In genomic region chr16:2530629-2531318, GRCh38 we compare ENCODE assay signal across 10 cellular contexts. TPM values are rescaled to one million over a fixed set of nuclear protein-coding genes. Genes with fewer than 3 reads are reported as not detected.
DNase-seq lines count a peak whose midpoint lies in the region; ATAC-seq, FAIRE-seq and TF ChIP-seq lines count a peak whose summit lies in the region.
"Had no signal": no experiment of that assay in that cellular context is flagged by ENCODE, and none has a peak within 500 bp of the region (broad histone marks: within the 10 kb centered on the region; RNA-seq: fewer than 3 reads in every experiment).

No MANE protein-coding gene starts in this region.

- H3K27ac ChIP-seq in HUES6 (ENCODE audit: low read depth, low read length) (no peak overlapping the region), keratinocyte (ENCODE audit: control insufficient read depth, insufficient read depth, low read length) (peak overlapping the region; percentile 77), stomach (peak overlapping the region in 4 of 5 donors; percentile 96 to 99 (median 98)), testis (peak overlapping the region in 1 of 2 donors; percentile 93)

- no peak for TF ChIP-seq CTCF in keratinocyte (optimal IDR thresholded peaks at IDR 0.05 in 1 of 3, IDR thresholded peaks at IDR 0.05 in 1 of 3, conservative IDR thresholded peaks at IDR 0.05 in 1 of 3; ENCODE audit: extremely low read depth in 1 of 3, insufficient read depth in 2 of 3, low read length in 3 of 3)
- TF ChIP-seq CTCF in stomach (IDR thresholded peaks at IDR 0.05): no peak
- no peak for TF ChIP-seq CTCF in testis (IDR thresholded peaks at IDR 0.05)

- peak overlapping the region; percentile 89 to 94 for H3K27ac Mint-ChIP-seq in activated naive CD4-positive, alpha-beta T cell treated with anti-CD3 and anti-CD28 coated beads, Interleukin-2, amount 50 U/mL, for 72 hours

- no peaks in the 10 kb centered on the region for H3K9me1 ChIP-seq in keratinocyte (ENCODE audit: control insufficient read depth, extremely low read depth, insufficient read depth, low read length)

- H3K36me3 Mint-ChIP-seq in activated naive CD4-positive, alpha-beta T cell treated with anti-CD3 and anti-CD28 coated beads, Interleukin-2, amount 50 U/mL, for 72 hours: no peaks in the 10 kb centered on the region

- H3K4me2 ChIP-seq in keratinocyte (ENCODE audit: control insufficient read depth, extremely low read depth, insufficient read depth, low read depth, low read length): peak overlapping the region; percentile 82

- no peak for TF ChIP-seq POLR2A in stomach (IDR thresholded peaks at IDR 0.05)
- no peak for TF ChIP-seq POLR2A in testis (IDR thresholded peaks at IDR 0.05)

- H3K79me2 ChIP-seq in keratinocyte (ENCODE audit: control insufficient read depth, insufficient read depth, low read length): no peaks in the 10 kb centered on the region

- H2AFZ ChIP-seq in keratinocyte (ENCODE audit: control insufficient read depth, low read length): no peak overlapping the region

- WGBS in stomach, 5 donors: 78 to 84% (median 84%) methylated on average over 8 to 14 of the region's 14 CpGs
- 77 to 80% methylated on average over 5 to 14 of the region's 14 CpGs for WGBS in testis, 2 donors

- no peak for TF ChIP-seq EP300 in stomach (IDR thresholded peaks at IDR 0.05)

- peaks cover 8% of the 10 kb centered on the region for H3K4me1 ChIP-seq in HUES6 (ENCODE audit: control insufficient read depth, insufficient read depth, low read length)
- peaks cover 14% of the 10 kb centered on the region for H3K4me1 ChIP-seq in keratinocyte (ENCODE audit: control insufficient read depth, extremely low read depth, insufficient read depth, low read length)
- peaks cover 14 to 31% (median 16%) of the 10 kb centered on the region in 4 donors for H3K4me1 ChIP-seq in stomach
- H3K4me1 ChIP-seq in testis: no peaks in the 10 kb centered on the region

- dilution Hi-C loops in keratinocyte (cut with MboI; ENCODE audit: extremely low pct_ligation_motif_present, low sequenced_read_pairs): no loop called here

- no peak for DNase-seq in activated naive CD4-positive, alpha-beta T cell treated with anti-CD3 and anti-CD28 coated beads, Interleukin-2, amount 50 U/mL, for 72 hours (ENCODE audit: low spot score in 2 of 2)
- no peak for DNase-seq in keratinocyte (ENCODE audit: low read depth, low spot score)
- no peak for DNase-seq in stomach
- no peak for DNase-seq in cerebellum (ENCODE audit: low spot score)
- DNase-seq in testis: no peak
- DNase-seq: stimulated activated CD8-positive, alpha-beta memory T cell treated with anti-CD3 and anti-CD28 coated beads, Interleukin-4, amount 100 ng/mL, for 48 hours had no signal

- no peaks in the 10 kb centered on the region for H3K27me3 ChIP-seq in HUES6 (ENCODE audit: control insufficient read depth, insufficient read depth, low read length)
- H3K27me3 ChIP-seq in keratinocyte (ENCODE audit: control insufficient read depth, extremely low read depth, insufficient read depth, low read length): no peaks in the 10 kb centered on the region
- no peaks in the 10 kb centered on the region for H3K27me3 ChIP-seq in stomach
- no peaks in the 10 kb centered on the region for H3K27me3 ChIP-seq in testis
- H3K27me3 ChIP-seq: SJSA1 had no signal

- H3K36me3 ChIP-seq in HUES6 (ENCODE audit: control insufficient read depth, insufficient read depth, low read length) (peaks cover 32% of the 10 kb centered on the region), keratinocyte (ENCODE audit: control insufficient read depth in 2 of 2, extremely low read depth in 1 of 2, insufficient read depth in 2 of 2, low read length in 2 of 2) (peaks cover 11 to 28% of the 10 kb centered on the region in 2 experiments), stomach (peaks cover 18 to 50% (median 42%) of the 10 kb centered on the region in 4 donors), testis (ENCODE audit: low read depth, missing control alignments) (no peaks in the 10 kb centered on the region)

- no peaks in the 10 kb centered on the region for H3K9me3 ChIP-seq in HUES6 (ENCODE audit: control insufficient read depth, insufficient read depth, low read depth, low read length)
- no peaks in the 10 kb centered on the region for H3K9me3 ChIP-seq in keratinocyte (ENCODE audit: control insufficient read depth, low read depth, low read length)
- no peaks in the 10 kb centered on the region for H3K9me3 ChIP-seq in stomach
- no peaks in the 10 kb centered on the region for H3K9me3 ChIP-seq in testis

- H3K4me3 ChIP-seq in HUES6 (ENCODE audit: low read depth, low read length) (peak overlapping the region; percentile 69), keratinocyte (ENCODE audit: control insufficient read depth in 2 of 3, extremely low read depth in 1 of 3, insufficient read depth in 2 of 3, low read depth in 1 of 3, low read length in 3 of 3) (no peak overlapping the region), stomach (peak overlapping the region in 1 of 4 donors; percentile 63), testis (no peak overlapping the region)

- no peaks in the 10 kb centered on the region for H3K9me3 Mint-ChIP-seq in activated naive CD4-positive, alpha-beta T cell treated with anti-CD3 and anti-CD28 coated beads, Interleukin-2, amount 50 U/mL, for 72 hours

- intact Hi-C loops in stomach (cut with DNase I; ENCODE audit: low total_unique reads) (loop anchor here (10.0 kb wide), 1 partner anchor 64 kb away; no protein-coding TSS in a partner anchor), testis (cut with DNase I; ENCODE audit: low total_unique reads) (no loop called here)

- FAIRE-seq in keratinocyte (lab: Jason Lieb, UNC): no peak

- H3K9ac ChIP-seq in HUES6 (ENCODE audit: low read length): peak overlapping the region; percentile 72
- H3K9ac ChIP-seq in keratinocyte (ENCODE audit: control insufficient read depth, extremely low read depth, insufficient read depth, low read length): peak overlapping the region; percentile 79

- ATAC-seq in activated naive CD4-positive, alpha-beta T cell treated with anti-CD3 and anti-CD28 coated beads, Interleukin-2, amount 50 U/mL, for 72 hours: no peak
- ATAC-seq in GM19395 (IDR thresholded peaks at IDR 0.05; ENCODE audit: unreplicated experiment): no peak

- no peaks in the 10 kb centered on the region for H4K20me1 ChIP-seq in keratinocyte (ENCODE audit: control insufficient read depth, extremely low read depth, insufficient read depth, low read length)

RNA-seq across cellular contexts. Expression of gene CEMP1, which starts 0.4 kb away (rescaled TPM):
- total RNA-seq in activated naive CD4-positive, alpha-beta T cell treated with anti-CD3 and anti-CD28 coated beads, Interleukin-2, amount 50 U/mL, for 72 hours: under 1 TPM in 1 of 2 donors, not detected in 1; 0.50 TPM
- polyA plus RNA-seq in keratinocyte (not detected in 3 replicates), stomach (under 1 TPM in 2 of 3 donors, not detected in 1; 0.43 to 0.61 TPM), testis (ENCODE audit: insufficient read depth, low read depth, low replicate concordance) (1.6 TPM)
- polyA plus RNA-seq in keratinocyte (2011; ENCODE audit: low read depth): not detected
- not detected in 2 replicates for polyA plus RNA-seq in keratinocyte (2011; cell fraction: cytosol; rRNA removed)
- not detected in 2 replicates for polyA plus RNA-seq in keratinocyte (2011; cell fraction: nucleus; rRNA removed)
- 1.5 and 2.8 TPM in 2 replicates for polyA plus RNA-seq in keratinocyte (2012; ENCODE audit: low replicate concordance)
- polyA minus RNA-seq in keratinocyte: 0.33 TPM in 1 of 3 replicates, not detected in the others
- polyA minus RNA-seq in keratinocyte (2011; cell fraction: cytosol; rRNA and poly(A)+ RNA removed): not detected
- not detected in 2 replicates for polyA minus RNA-seq in keratinocyte (2011; cell fraction: nucleus; rRNA and poly(A)+ RNA removed)
- total RNA-seq in stomach (under 1 TPM in 1 of 5 donors, not detected in 4; 0.58 TPM), cerebellum (not detected), testis (1 to 10 TPM; 5.4 to 5.5 TPM)
- total RNA-seq: aorta, SJSA1 had no signal

RNA-seq across cellular contexts. Expression of gene PDPK1, which starts 7.0 kb away (rescaled TPM):
- total RNA-seq in activated naive CD4-positive, alpha-beta T cell treated with anti-CD3 and anti-CD28 coated beads, Interleukin-2, amount 50 U/mL, for 72 hours: 10 to 100 TPM; 36.5 to 57.6 TPM
- polyA plus RNA-seq in keratinocyte (23.4 to 27.2 TPM (median 23.6 TPM) in 3 replicates), stomach (10 to 100 TPM in 1 of 3 donors, 1 to 10 TPM in 2; 7.0 to 18.3 (median 9.2) TPM), testis (ENCODE audit: insufficient read depth, low read depth, low replicate concordance) (53.0 TPM)
- polyA plus RNA-seq in keratinocyte (2011; ENCODE audit: low read depth): 10.4 TPM
- 16.0 and 32.3 TPM in 2 replicates for polyA plus RNA-seq in keratinocyte (2011; cell fraction: cytosol; rRNA removed)
- 42.7 and 47.8 TPM in 2 replicates for polyA plus RNA-seq in keratinocyte (2011; cell fraction: nucleus; rRNA removed)
- polyA plus RNA-seq in keratinocyte (2012; ENCODE audit: low replicate concordance): 13.2 and 14.3 TPM in 2 replicates
- 21.9 to 44.1 TPM (median 37.6 TPM) in 3 replicates for polyA minus RNA-seq in keratinocyte
- polyA minus RNA-seq in keratinocyte (2011; cell fraction: cytosol; rRNA and poly(A)+ RNA removed): 18.0 TPM
- polyA minus RNA-seq in keratinocyte (2011; cell fraction: nucleus; rRNA and poly(A)+ RNA removed): 25.7 and 39.8 TPM in 2 replicates
- total RNA-seq in stomach (10 to 100 TPM; 18.7 to 86.9 (median 33.4) TPM), cerebellum (29.7 TPM), testis (10 to 100 TPM; 61.1 to 75.3 TPM)

RNA-seq across cellular contexts. Expression of gene AMDHD2, which starts 10.6 kb away (rescaled TPM):
- total RNA-seq in activated naive CD4-positive, alpha-beta T cell treated with anti-CD3 and anti-CD28 coated beads, Interleukin-2, amount 50 U/mL, for 72 hours: 10 to 100 TPM; 37.0 to 37.2 TPM
- polyA plus RNA-seq in keratinocyte: 8.9 to 26.3 TPM (median 12.0 TPM) in 3 replicates
- polyA plus RNA-seq in keratinocyte (2011; ENCODE audit: low read depth): 5.7 TPM
- polyA plus RNA-seq in keratinocyte (2011; cell fraction: cytosol; rRNA removed): 4.4 and 8.3 TPM in 2 replicates
- 56.9 and 74.4 TPM in 2 replicates for polyA plus RNA-seq in keratinocyte (2011; cell fraction: nucleus; rRNA removed)
- 9.4 and 10.2 TPM in 2 replicates for polyA plus RNA-seq in keratinocyte (2012; ENCODE audit: low replicate concordance)
- 11.3 to 14.6 TPM (median 12.1 TPM) in 3 replicates for polyA minus RNA-seq in keratinocyte
- 26.7 TPM for polyA minus RNA-seq in keratinocyte (2011; cell fraction: cytosol; rRNA and poly(A)+ RNA removed)
- polyA minus RNA-seq in keratinocyte (2011; cell fraction: nucleus; rRNA and poly(A)+ RNA removed): 23.6 and 25.0 TPM in 2 replicates
- 10 to 100 TPM; 13.4 to 76.8 (median 28.7) TPM for total RNA-seq in stomach
- 10 to 100 TPM; 17.2 to 24.7 (median 21.1) TPM for polyA plus RNA-seq in stomach
- 22.3 TPM for total RNA-seq in cerebellum
- total RNA-seq in testis: 10 to 100 TPM; 72.8 to 78.8 TPM
- 58.6 TPM for polyA plus RNA-seq in testis (ENCODE audit: insufficient read depth, low read depth, low replicate concordance)

RNA-seq across cellular contexts. Expression of gene ATP6V0C, which starts 17.0 kb away (rescaled TPM):
- total RNA-seq in activated naive CD4-positive, alpha-beta T cell treated with anti-CD3 and anti-CD28 coated beads, Interleukin-2, amount 50 U/mL, for 72 hours: 100 to 1,000 TPM in 1 of 2 donors, 10 to 100 TPM in 1; 94.4 to 127 TPM
- polyA plus RNA-seq in keratinocyte (10.6 to 109 TPM (median 11.4 TPM) in 3 replicates), stomach (100 to 1,000 TPM in 1 of 3 donors, 10 to 100 TPM in 2; 49.8 to 113 (median 82.3) TPM), testis (ENCODE audit: insufficient read depth, low read depth, low replicate concordance) (182 TPM)
- 169 TPM for polyA plus RNA-seq in keratinocyte (2011; ENCODE audit: low read depth)
- polyA plus RNA-seq in keratinocyte (2011; cell fraction: cytosol; rRNA removed): 40.0 and 100 TPM in 2 replicates
- 79.4 and 81.9 TPM in 2 replicates for polyA plus RNA-seq in keratinocyte (2011; cell fraction: nucleus; rRNA removed)
- polyA plus RNA-seq in keratinocyte (2012; ENCODE audit: low replicate concordance): 218 and 435 TPM in 2 replicates
- 17.6 to 114 TPM (median 20.6 TPM) in 3 replicates for polyA minus RNA-seq in keratinocyte
- polyA minus RNA-seq in keratinocyte (2011; cell fraction: cytosol; rRNA and poly(A)+ RNA removed): 241 TPM
- 36.1 and 43.0 TPM in 2 replicates for polyA minus RNA-seq in keratinocyte (2011; cell fraction: nucleus; rRNA and poly(A)+ RNA removed)
- total RNA-seq in stomach (100 to 1,000 TPM in 2 of 5 donors, 10 to 100 TPM in 2, 1 to 10 TPM in 1; 8.1 to 169 (median 68.3) TPM), cerebellum (23.9 TPM), testis (100 to 1,000 TPM; 180 to 190 TPM)

RNA-seq across cellular contexts. Expression of gene TBC1D24, which starts 55.8 kb away (rescaled TPM):
- 10 to 100 TPM in 1 of 2 donors, 1 to 10 TPM in 1; 7.8 to 10.6 TPM for total RNA-seq in activated naive CD4-positive, alpha-beta T cell treated with anti-CD3 and anti-CD28 coated beads, Interleukin-2, amount 50 U/mL, for 72 hours
- polyA plus RNA-seq in keratinocyte (2.4 to 3.6 TPM (median 3.0 TPM) in 3 replicates), stomach (1 to 10 TPM; 3.2 to 4.2 (median 3.4) TPM), testis (ENCODE audit: insufficient read depth, low read depth, low replicate concordance) (5.3 TPM)
- 0.49 TPM for polyA plus RNA-seq in keratinocyte (2011; ENCODE audit: low read depth)
- polyA plus RNA-seq in keratinocyte (2011; cell fraction: cytosol; rRNA removed): 2.9 and 3.1 TPM in 2 replicates
- 8.8 and 10.1 TPM in 2 replicates for polyA plus RNA-seq in keratinocyte (2011; cell fraction: nucleus; rRNA removed)
- polyA plus RNA-seq in keratinocyte (2012; ENCODE audit: low replicate concordance): 1.6 and 4.4 TPM in 2 replicates
- 6.2 to 9.5 TPM (median 7.9 TPM) in 3 replicates for polyA minus RNA-seq in keratinocyte
- 9.8 TPM for polyA minus RNA-seq in keratinocyte (2011; cell fraction: cytosol; rRNA and poly(A)+ RNA removed)
- polyA minus RNA-seq in keratinocyte (2011; cell fraction: nucleus; rRNA and poly(A)+ RNA removed): 10.2 and 11.2 TPM in 2 replicates
- total RNA-seq in stomach (10 to 100 TPM in 4 of 5 donors, 1 to 10 TPM in 1; 5.0 to 35.6 (median 18.7) TPM), cerebellum (30.4 TPM), testis (10 to 100 TPM; 11.2 to 13.5 TPM)
